Comparison of ENCODE assay signal across 19 cellular contexts in the genomic region with DNA sequence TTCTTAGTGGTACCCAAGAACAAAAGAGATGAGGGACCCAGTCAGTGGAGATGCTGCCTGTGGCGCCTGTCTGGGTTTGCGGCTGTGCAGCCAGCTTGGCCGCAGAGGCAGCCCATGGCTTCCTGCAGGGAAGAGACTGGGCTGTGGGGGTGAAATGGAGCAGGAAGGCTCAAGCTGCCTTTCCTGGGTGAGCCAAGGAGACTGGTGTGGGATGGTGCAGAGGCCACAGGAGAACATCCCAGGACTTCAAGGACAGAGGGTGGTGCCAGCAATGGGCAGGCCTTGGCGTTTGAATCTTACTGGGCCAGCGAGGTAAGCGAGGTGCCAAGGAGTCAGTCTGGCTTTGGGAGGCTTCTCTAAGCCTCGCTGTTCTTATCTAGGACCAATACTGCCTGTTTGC. TPM values are rescaled to one million over a fixed set of nuclear protein-coding genes. Genes with fewer than 3 reads are reported as not detected.
DNase-seq lines count a peak whose midpoint lies in the region; ATAC-seq lines count a peak whose summit lies in the region.
"Had no signal": no experiment of that assay in that cellular context is flagged by ENCODE, and none has a peak within 500 bp of the region (broad histone marks: within the 10 kb centered on the region; RNA-seq: fewer than 3 reads in every experiment).

No MANE protein-coding gene starts in this region.

- H3K4me3 ChIP-seq in H7 (ENCODE audit: insufficient read depth, low read depth, low read length) (no peak overlapping the region), neuronal stem cell (ENCODE audit: low read length in 2 of 2) (no peak overlapping the region)
- H3K4me3 ChIP-seq: BLaER1, GM12878, GM23338, HAP-1 had no signal

- H3K4me2 ChIP-seq in neuronal stem cell (ENCODE audit: insufficient read depth, low read length, poor library complexity, severe bottlenecking), result no peak overlapping the region
- H3K4me2 ChIP-seq: BLaER1, GM23338 had no signal

- peak overlapping the region; percentile 16 for H2BK120ac ChIP-seq in neuronal stem cell (ENCODE audit: low read depth, low read length)

- H3K18ac ChIP-seq in neuronal stem cell (ENCODE audit: low read length), result no peak overlapping the region

- DNase-seq in H7 (peak; percentile 39), cerebellum (ENCODE audit: low spot score) (peak; percentile 63), neuronal stem cell (ENCODE audit: low spot score) (no peak), retina (peak; percentile 28), CD1c-positive myeloid dendritic cell (ENCODE audit: extremely low spot score) (no peak), NCI-H446 treated with DMSO at 0.1 percent for 48 hours (lab: John Stamatoyannopoulos, UW) (no peak), T-helper 9 cell (no peak)
- DNase-seq: 8988T; AML-193; CD4-positive, CD25-positive, alpha-beta regulatory T cell; DMS53; HFFc6 had no signal

- H3K27ac ChIP-seq in neuronal stem cell (replicated peaks; ENCODE audit: low read length), result no peak overlapping the region
- H3K27ac ChIP-seq: BLaER1, HL-60 had no signal

- H2AK5ac ChIP-seq in neuronal stem cell (ENCODE audit: low read depth, low read length), result no peak overlapping the region

- H2AFZ ChIP-seq in neuronal stem cell (ENCODE audit: low read length), result no peak overlapping the region
- H2AFZ ChIP-seq: GM23338 had no signal

- H2BK5ac ChIP-seq in neuronal stem cell (ENCODE audit: low read length), result no peak overlapping the region

- H3K4ac ChIP-seq in neuronal stem cell (ENCODE audit: low read length), result no peak overlapping the region

- no peak overlapping the region for H4K8ac ChIP-seq in neuronal stem cell (ENCODE audit: low read depth, low read length)

- H3K79me1 ChIP-seq in neuronal stem cell (ENCODE audit: low read depth, low read length), result no peaks in the 10 kb centered on the region

- H2BK12ac ChIP-seq in neuronal stem cell (ENCODE audit: low read length), result no peak overlapping the region

- H3K9me3 ChIP-seq in neuronal stem cell (replicated peaks in 1 of 2; ENCODE audit: control insufficient read depth in 2 of 2, insufficient read depth in 1 of 2, low read depth in 1 of 2, low read length in 2 of 2), result no peaks in the 10 kb centered on the region
- H3K9me3 ChIP-seq: BLaER1, HAP-1 had no signal

- no CpG with 5 or more reads among the region's 7 CpGs for WGBS in neuronal stem cell (ENCODE audit: extremely low coverage in 2 of 2, insufficient read length in 2 of 2, insufficient replicate concordance in 1 of 2), 2 donors

- no peak for ATAC-seq in GM21423 (IDR thresholded peaks at IDR 0.05; ENCODE audit: unreplicated experiment)
- ATAC-seq: GM12878, GM23338 had no signal

- H3K23ac ChIP-seq in neuronal stem cell (ENCODE audit: low read depth, low read length, poor library complexity), result no peak overlapping the region

- H3K14ac ChIP-seq in neuronal stem cell (ENCODE audit: low read length), result no peak overlapping the region

- H4K91ac ChIP-seq in neuronal stem cell (ENCODE audit: low read depth, low read length, poor library complexity), result no peak overlapping the region

- H3K4me1 ChIP-seq in neuronal stem cell (ENCODE audit: control insufficient read depth in 2 of 2, insufficient read depth in 1 of 2, low read depth in 1 of 2, low read length in 2 of 2), result peaks cover 0 to 12% of the 10 kb centered on the region in 2 donors

- H3K9ac ChIP-seq in neuronal stem cell (ENCODE audit: low read depth, low read length, poor library complexity), result no peak overlapping the region
- H3K9ac ChIP-seq: BLaER1 had no signal

- no peaks in the 10 kb centered on the region for H3K36me3 ChIP-seq in H7 (replicated peaks; ENCODE audit: control insufficient read depth, insufficient read depth, low read length)
- no peaks in the 10 kb centered on the region for H3K36me3 ChIP-seq in neuronal stem cell (replicated peaks in 1 of 2; ENCODE audit: control insufficient read depth in 2 of 2, insufficient read depth in 2 of 2, low read length in 2 of 2)
- H3K36me3 ChIP-seq: BLaER1, HAP-1 had no signal

- no peak overlapping the region for H2BK15ac ChIP-seq in neuronal stem cell (ENCODE audit: low read length)

- no peaks in the 10 kb centered on the region for H3K27me3 ChIP-seq in H7 (ENCODE audit: control insufficient read depth, insufficient read depth, low read length)
- H3K27me3 ChIP-seq in neuronal stem cell (ENCODE audit: control insufficient read depth in 3 of 3, insufficient read depth in 3 of 3, low read depth in 1 of 3, low read length in 3 of 3), result peaks cover 0 to 4% (median 0%) of the 10 kb centered on the region in 3 experiments
- H3K27me3 ChIP-seq: BLaER1 had no signal

RNA-seq across cellular contexts. Expression of a gene that starts 26.4 kb away (rescaled TPM):
- not detected in 2 replicates for total RNA-seq in H7 (2014; rRNA removed; shearing (Covaris generic))
- not detected for total RNA-seq in cerebellum
- polyA plus RNA-seq in neuronal stem cell (2013, experiment 1 of 2), result not detected
- polyA plus RNA-seq in neuronal stem cell (2013, experiment 2 of 2), result not detected
- total RNA-seq: CD4-positive, CD25-positive, alpha-beta regulatory T cell; Daoy; GM12878; GM23338; HFFc6 had no signal
- polyA plus RNA-seq: CD4-positive, CD25-positive, alpha-beta regulatory T cell; GM12878; GM23338 had no signal

RNA-seq across cellular contexts. Expression of a gene that starts 41.6 kb away (rescaled TPM):
- not detected in 2 replicates for total RNA-seq in H7 (2014; rRNA removed; shearing (Covaris generic))
- total RNA-seq in cerebellum, result not detected
- polyA plus RNA-seq in neuronal stem cell (2013, experiment 1 of 2), result 0.21 TPM
- polyA plus RNA-seq in neuronal stem cell (2013, experiment 2 of 2), result 0.07 TPM
- total RNA-seq: CD4-positive, CD25-positive, alpha-beta regulatory T cell; Daoy; GM12878; GM23338; HFFc6 had no signal
- polyA plus RNA-seq: CD4-positive, CD25-positive, alpha-beta regulatory T cell; GM12878; GM23338 had no signal

Comparison
In these comparisons a context has a peak if more than half of its experiments do, and no peak if none do; other contexts are left out.
1. DNase-seq: peak in H7 (single experiment), cerebellum (single experiment) and retina (single experiment); none in neuronal stem cell (single experiment), CD1c-positive myeloid dendritic cell (single experiment), NCI-H446 treated with DMSO at 0.1 percent for 48 hours (single experiment) and T-helper 9 cell (single experiment).